24 cellular contexts compared by ENCODE assay signal in the genomic region with DNA sequence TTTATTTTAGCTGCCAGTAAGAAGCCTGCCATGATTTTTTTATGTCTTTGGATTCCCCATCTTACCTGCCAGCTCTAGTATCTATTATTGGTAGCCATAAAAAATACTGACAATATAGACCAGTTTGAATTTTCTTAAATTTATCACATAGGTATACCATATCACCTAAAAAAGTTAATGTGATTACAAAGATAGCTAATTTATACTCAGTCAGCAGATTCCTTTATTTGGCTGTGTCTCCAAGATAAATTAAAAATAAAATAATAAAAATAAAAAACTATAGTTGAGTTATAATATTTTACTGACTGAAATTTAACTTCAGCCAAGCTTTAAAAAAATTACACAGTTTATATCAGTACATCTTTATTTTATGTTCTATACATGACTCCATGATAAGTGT.
DNase-seq lines count a peak whose midpoint lies in the region; ATAC-seq, FAIRE-seq and TF ChIP-seq lines count a peak whose summit lies in the region.
"Had no signal": no experiment of that assay in that cellular context is flagged by ENCODE, and none has a peak within 500 bp of the region (broad histone marks: within the 10 kb centered on the region; RNA-seq: fewer than 3 reads in every experiment).

No MANE protein-coding gene starts in this region.

- no peak for TF ChIP-seq RAD21 in A549 (conservative IDR thresholded peaks at IDR 0.05 in 1 of 2, IDR thresholded peaks at IDR 0.05 in 1 of 2)

- ATAC-seq in A549, result no peak

- no peak overlapping the region for H2AFZ ChIP-seq in endothelial cell of umbilical vein (ENCODE audit: low read depth, low read length)

- no peak for TF ChIP-seq EP300 in A549 (IDR thresholded peaks at IDR 0.05)

- CTCF ChIA-PET in A549 (lab: Yijun Ruan, JAX) (interaction anchor here (1.4 kb wide), 1 partner anchor 12 kb away, joined by 5 read pairs; no protein-coding TSS in a partner anchor), endothelial cell of umbilical vein (lab: Charles Lee) (interaction anchor here (1.4 kb wide), 1 partner anchor 12 kb away, joined by 8 read pairs; no protein-coding TSS in a partner anchor)

- dilution Hi-C loops in endothelial cell of umbilical vein (cut with MboI; ENCODE audit: extremely low pct_ligation_motif_present, low sequenced_read_pairs), result no loop called here

- intact Hi-C loops in endothelial cell of umbilical vein (cut with micrococcal nuclease), result no loop called here

- POLR2A ChIA-PET in A549 (lab: Yijun Ruan, JAX) (no interaction called here), endothelial cell of umbilical vein (lab: Charles Lee) (no interaction called here)

- no peak for TF ChIP-seq POLR2A in A549 (IDR thresholded peaks at IDR 0.05; ENCODE audit: low read length)
- TF ChIP-seq POLR2A in endothelial cell of umbilical vein (IDR thresholded peaks at IDR 0.05; ENCODE audit: low read depth, low read length), result no peak

- no TSS peak for BruUV-seq in endothelial cell of umbilical vein (replicated peaks; lab: Mats Ljungman, UMichigan)

- no peak overlapping the region for H3K9ac ChIP-seq in endothelial cell of umbilical vein (replicated peaks; ENCODE audit: extremely low read depth, insufficient read depth, low read length)
- H3K9ac ChIP-seq: BLaER1 had no signal

- H3K36me3 ChIP-seq in endothelial cell of umbilical vein (ENCODE audit: control insufficient read depth in 2 of 2, extremely low read depth in 1 of 2, insufficient read depth in 2 of 2, low read length in 2 of 2) (no peaks in the 10 kb centered on the region), brain microvascular endothelial cell (replicated peaks) (no peaks in the 10 kb centered on the region)
- H3K36me3 ChIP-seq: BE2C, BLaER1 had no signal

- DNase-seq in A549 (ENCODE audit: low read depth in 1 of 2, low spot score in 1 of 2) (no peak), endothelial cell of umbilical vein (ENCODE audit: low read depth, low spot score) (no peak), brain microvascular endothelial cell (no peak), NCI-H2171 treated with DMSO at 0.1 percent for 48 hours (lab: John Stamatoyannopoulos, UW) (no peak)
- no peak for DNase-seq in activated CD4-positive, CD25-positive, alpha-beta regulatory T cell treated with anti-CD3 and anti-CD28 coated beads, Interleukin-2, amount 50 U/mL, for 72 hours
- DNase-seq in activated naive CD4-positive, alpha-beta T cell (lab: John Stamatoyannopoulos, UW), result no peak
- DNase-seq: ACHN; BE2C; C1 segment of cervical spinal cord; CD4-positive, alpha-beta memory T cell; CD4-positive, CD25-positive, alpha-beta regulatory T cell; CD8-positive, alpha-beta memory T cell; COR-L47; DMS 273 treated with DMSO at 0.1 percent for 48 hours; DMS153; DMS53; DMS79; DND-41; EL; GF-D8 had no signal

- H4K20me1 ChIP-seq in endothelial cell of umbilical vein (replicated peaks; ENCODE audit: control insufficient read depth, extremely low read depth, insufficient read depth, low read length), result no peaks in the 10 kb centered on the region

- H3K9me3 ChIP-seq in A549 (no peaks in the 10 kb centered on the region), endothelial cell of umbilical vein (replicated peaks; ENCODE audit: control insufficient read depth, insufficient read depth, low read length) (no peaks in the 10 kb centered on the region)
- H3K9me3 ChIP-seq: BE2C, BLaER1 had no signal

- H3K4me1 ChIP-seq in A549, result peaks cover 7% of the 10 kb centered on the region; the same call in 2 of the 3 replicates
- H3K4me1 ChIP-seq in endothelial cell of umbilical vein (ENCODE audit: control insufficient read depth, extremely low read depth, insufficient read depth, low read length), result peaks cover 17% of the 10 kb centered on the region
- H3K4me1 ChIP-seq: BE2C, BLaER1 had no signal

- peaks cover 2% of the 10 kb centered on the region for H3K79me2 ChIP-seq in endothelial cell of umbilical vein (ENCODE audit: control insufficient read depth, insufficient read depth, low read length)

- H3K4me2 ChIP-seq in A549 (no peak overlapping the region), endothelial cell of umbilical vein (ENCODE audit: insufficient read depth, low read length) (no peak overlapping the region)
- H3K4me2 ChIP-seq: BLaER1 had no signal

- FAIRE-seq in A549 (lab: Jason Lieb, UNC) (no peak), G401.6 (lab: Jason Lieb, UNC) (peak; percentile 51), endothelial cell of umbilical vein (lab: Jason Lieb, UNC) (peak; percentile 33), islet of Langerhans (lab: Jason Lieb, UNC) (peak; percentile 90)
- FAIRE-seq: GM12891 had no signal

- no peak overlapping the region for H3K4me3 ChIP-seq in A549
- no peak overlapping the region for H3K4me3 ChIP-seq in endothelial cell of umbilical vein (replicated peaks in 1 of 3; ENCODE audit: insufficient read depth in 1 of 3, low read depth in 1 of 3, low read length in 3 of 3)
- no peak overlapping the region for H3K4me3 ChIP-seq in brain microvascular endothelial cell (ENCODE audit: low read depth, low read length)
- H3K4me3 ChIP-seq: BLaER1 had no signal

- in situ Hi-C loops in brain microvascular endothelial cell (cut with HindIII; ENCODE audit: low pct_ligation_motif_present, low sequenced_read_pairs), result no loop called here

- H3K27me3 ChIP-seq in endothelial cell of umbilical vein (ENCODE audit: control insufficient read depth in 2 of 2, insufficient read depth in 2 of 2, low read length in 2 of 2) (no peaks in the 10 kb centered on the region), brain microvascular endothelial cell (replicated peaks) (no peaks in the 10 kb centered on the region)
- H3K27me3 ChIP-seq: BE2C, BLaER1 had no signal

- H3K9me1 ChIP-seq in endothelial cell of umbilical vein (replicated peaks; ENCODE audit: control insufficient read depth, extremely low read depth, insufficient read depth, low read length), result no peaks in the 10 kb centered on the region

- H3K27ac ChIP-seq in A549 (no peak overlapping the region), endothelial cell of umbilical vein (ENCODE audit: insufficient read depth, low read depth, low read length) (no peak overlapping the region), brain microvascular endothelial cell (no peak overlapping the region)
- H3K27ac ChIP-seq: BLaER1 had no signal

- TF ChIP-seq CTCF in A549 (IDR thresholded peaks at IDR 0.05) (no peak), endothelial cell of umbilical vein (IDR thresholded peaks at IDR 0.05; ENCODE audit: extremely low read depth in 1 of 2, insufficient read depth in 1 of 2, low read depth in 1 of 2, low read length in 2 of 2) (no peak), brain microvascular endothelial cell (IDR thresholded peaks at IDR 0.05; ENCODE audit: low read depth, low read length, missing control alignments) (no peak)

TF ChIP-seq in A549, 52 proteins besides CTCF, POLR2A, EP300 and RAD21:
- TF ChIP-seq GATA3 (IDR thresholded peaks at IDR 0.05; ENCODE audit: borderline replicate concordance), result no peak
- peak; percentile 60 for TF ChIP-seq MAFK (IDR thresholded peaks at IDR 0.05; ENCODE audit: partially characterized antibody)
- TF ChIP-seq, protein P1, sequence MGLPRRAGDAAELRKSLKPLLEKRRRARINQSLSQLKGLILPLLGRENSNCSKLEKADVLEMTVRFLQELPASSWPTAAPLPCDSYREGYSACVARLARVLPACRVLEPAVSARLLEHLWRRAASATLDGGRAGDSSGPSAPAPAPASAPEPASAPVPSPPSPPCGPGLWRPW (IDR thresholded peaks at IDR 0.05), result no peak
- no peak for TF ChIP-seq RARB (CRISPR knock-in tag; IDR thresholded peaks at IDR 0.05)
- TF ChIP-seq SREBF2 (IDR thresholded peaks at IDR 0.05), result no peak
- TF ChIP-seq, protein P2, sequence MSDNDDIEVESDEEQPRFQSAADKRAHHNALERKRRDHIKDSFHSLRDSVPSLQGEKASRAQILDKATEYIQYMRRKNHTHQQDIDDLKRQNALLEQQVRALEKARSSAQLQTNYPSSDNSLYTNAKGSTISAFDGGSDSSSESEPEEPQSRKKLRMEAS (IDR thresholded peaks at IDR 0.05), result no peak

TF ChIP-seq in endothelial cell of umbilical vein, 7 proteins besides CTCF, POLR2A, EP300 and RAD21:
- no peak for TF ChIP-seq JUN (IDR thresholded peaks at IDR 0.05; ENCODE audit: borderline replicate concordance, insufficient read depth, insufficient read length, low read depth)
- TF ChIP-seq, protein P2 (IDR thresholded peaks at IDR 0.05; ENCODE audit: insufficient read depth, insufficient read length), result no peak
- TF ChIP-seq MYC (IDR thresholded peaks at IDR 0.05; ENCODE audit: low read depth, low read length), result no peak
- no peak for TF ChIP-seq POLR2AphosphoS5 (IDR thresholded peaks at IDR 0.05; ENCODE audit: insufficient read depth, low read depth, low read length)
- TF ChIP-seq GATA2 (IDR thresholded peaks at IDR 0.05; ENCODE audit: insufficient read depth, insufficient read length, low read depth, low read length), result no peak
- TF ChIP-seq FOS (IDR thresholded peaks at IDR 0.05; ENCODE audit: borderline replicate concordance, insufficient read depth, low read length), result no peak
- TF ChIP-seq EZH2 (IDR thresholded peaks at IDR 0.05; ENCODE audit: borderline replicate concordance, low read depth, low read length, severe bottlenecking), result no peak
TF ChIP-seq in endothelial cell of umbilical vein: peak in this region for 0.
